In genomic region chr17:50560931-50561750, GRCh38 we compare ENCODE assay signal across 8 cellular contexts. TPM values are rescaled to one million over a fixed set of nuclear protein-coding genes. Genes with fewer than 3 reads are reported as not detected.
DNase-seq lines count a peak whose midpoint lies in the region; ATAC-seq, FAIRE-seq and TF ChIP-seq lines count a peak whose summit lies in the region.

No MANE protein-coding gene starts in this region.

- peaks cover 48 to 84% (median 73%) of the 10 kb centered on the region in 3 donors for H3K27me3 Mint-ChIP-seq in naive B cell

- H3K4me1 ChIP-seq in BLaER1: peaks cover 30% of the 10 kb centered on the region
- H3K4me1 ChIP-seq in ascending aorta: peaks cover 23 to 47% of the 10 kb centered on the region in 2 donors
- H3K4me1 ChIP-seq in adrenal gland (replicated peaks in 1 of 2): peaks cover 22 to 28% of the 10 kb centered on the region in 2 donors

- peak in 1 of 2 donors; percentile 67 for DNase-seq in ascending aorta (ENCODE audit: low spot score in 2 of 2)
- DNase-seq in naive B cell: peak; percentile 34
- DNase-seq in T-helper 2 cell: no peak
- no peak for DNase-seq in GM19239 (ENCODE audit: insufficient read length, low spot score)
- no peak for DNase-seq in adrenal gland

- peak overlapping the region; percentile 98 for H3K4me2 ChIP-seq in BLaER1

- no peak for FAIRE-seq in GM19239 (lab: Jason Lieb, UNC)

- H4K20me1 ChIP-seq in BLaER1: peaks cover 54% of the 10 kb centered on the region

- H3K36me3 ChIP-seq in BLaER1 (no peaks in the 10 kb centered on the region), ascending aorta (no peaks in the 10 kb centered on the region), adrenal gland (replicated peaks in 1 of 2) (no peaks in the 10 kb centered on the region)

- no peaks in the 10 kb centered on the region for H3K9me3 Mint-ChIP-seq in naive B cell

- no peak for TF ChIP-seq POLR2A in adrenal gland (IDR thresholded peaks at IDR 0.05)

- H3K36me3 Mint-ChIP-seq in naive B cell: no peaks in the 10 kb centered on the region

- H3K9me3 ChIP-seq in BLaER1 (no peaks in the 10 kb centered on the region), ascending aorta (no peaks in the 10 kb centered on the region), adrenal gland (replicated peaks in 1 of 3) (no peaks in the 10 kb centered on the region)

- H3K27me3 ChIP-seq in BLaER1: peaks cover 97% of the 10 kb centered on the region
- peaks cover 10% of the 10 kb centered on the region for H3K27me3 ChIP-seq in ascending aorta
- peaks cover 13% of the 10 kb centered on the region for H3K27me3 ChIP-seq in adrenal gland

- peak overlapping the region in 4 of 8 donors; percentile 32 to 86 (median 72) for H3K4me3 Mint-ChIP-seq in naive B cell

- ATAC-seq in GM21619 (IDR thresholded peaks at IDR 0.05; ENCODE audit: unreplicated experiment) (peak; percentile 18), naive B cell (ENCODE audit: low read depth in 2 of 2) (peak; percentile 45 to 49), GM18909 (IDR thresholded peaks at IDR 0.05; ENCODE audit: poor library complexity, unreplicated experiment) (no peak)

- H3K27ac Mint-ChIP-seq in naive B cell: no peak overlapping the region

- no peak for TF ChIP-seq CTCF in ascending aorta (IDR thresholded peaks at IDR 0.05)
- no peak for TF ChIP-seq CTCF in adrenal gland (IDR thresholded peaks at IDR 0.05)

- H3K27ac ChIP-seq in BLaER1 (no peak overlapping the region), ascending aorta (no peak overlapping the region), adrenal gland (no peak overlapping the region)

- no peak overlapping the region for H3K9ac ChIP-seq in BLaER1

- H3K4me1 Mint-ChIP-seq in naive B cell: peaks cover 26 to 38% (median 32%) of the 10 kb centered on the region in 3 donors

- H3K4me3 ChIP-seq in BLaER1 (peak overlapping the region; percentile 68), ascending aorta (peak overlapping the region; percentile 57 to 74), adrenal gland (peak overlapping the region in 1 of 4 donors; percentile 54)

- 0 to 1% (median 1%) methylated on average over 6 to 85 of the region's 89 CpGs; no CpG with 5 or more reads in 1 of the 4 donors for WGBS in adrenal gland, 4 donors

- intact Hi-C loops in ascending aorta (cut with DNase I): loop anchor here (5.0 kb wide), 1 partner anchor 71 kb away; the partner anchor contains the start of gene ABCC3
- intact Hi-C loops in adrenal gland (cut with DNase I): loop anchor here in 1 of 2 donors (5.0 kb wide), 1 partner anchor 46 kb away; no protein-coding TSS in a partner anchor

RNA-seq across cellular contexts. Expression of gene CACNA1G, which starts 0.6 kb away (rescaled TPM):
- total RNA-seq in ascending aorta (1.2 TPM), adrenal gland (under 1 TPM in 7 of 8 donors, not detected in 1; 0.06 to 0.72 (median 0.14) TPM)
- polyA plus RNA-seq in naive B cell (ENCODE audit: low read depth in 6 of 6) (not detected), adrenal gland (under 1 TPM; 0.05 to 0.24 (median 0.07) TPM)

RNA-seq across cellular contexts. Expression of gene SPATA20, which starts 14.2 kb away (rescaled TPM):
- total RNA-seq in ascending aorta (463 TPM), adrenal gland (100 to 1,000 TPM in 7 of 8 donors, 10 to 100 TPM in 1; 78.9 to 205 (median 169) TPM)
- polyA plus RNA-seq in naive B cell (ENCODE audit: low read depth in 6 of 6) (10 to 100 TPM in 4 of 6 donors, 1 to 10 TPM in 2; 8.2 to 17.0 (median 11.9) TPM), adrenal gland (100 to 1,000 TPM in 2 of 3 donors, 10 to 100 TPM in 1; 12.7 to 246 (median 150) TPM)

RNA-seq across cellular contexts. Expression of gene EPN3, which starts 28.6 kb away (rescaled TPM):
- total RNA-seq in ascending aorta (0.85 TPM), adrenal gland (10 to 100 TPM in 7 of 8 donors, 1 to 10 TPM in 1; 1.7 to 96.1 (median 38.2) TPM)
- polyA plus RNA-seq in naive B cell (ENCODE audit: low read depth in 6 of 6) (not detected), adrenal gland (10 to 100 TPM in 2 of 3 donors, 1 to 10 TPM in 1; 1.2 to 32.3 (median 10.5) TPM)

RNA-seq across cellular contexts. Expression of gene MYCBPAP, which starts 52.9 kb away (rescaled TPM):
- total RNA-seq in ascending aorta (7.9 TPM), adrenal gland (1 to 10 TPM in 6 of 8 donors, under 1 TPM in 1, not detected in 1; 0.12 to 8.9 (median 2.3) TPM)
- polyA plus RNA-seq in naive B cell (ENCODE audit: low read depth in 6 of 6) (under 1 TPM in 3 of 6 donors, not detected in 3; 0.14 to 0.75 (median 0.47) TPM), adrenal gland (1 to 10 TPM in 2 of 3 donors, under 1 TPM in 1; 0.27 to 4.4 (median 2.2) TPM)
